Comparison of ENCODE assay signal across 8 cellular contexts in the genomic region with DNA sequence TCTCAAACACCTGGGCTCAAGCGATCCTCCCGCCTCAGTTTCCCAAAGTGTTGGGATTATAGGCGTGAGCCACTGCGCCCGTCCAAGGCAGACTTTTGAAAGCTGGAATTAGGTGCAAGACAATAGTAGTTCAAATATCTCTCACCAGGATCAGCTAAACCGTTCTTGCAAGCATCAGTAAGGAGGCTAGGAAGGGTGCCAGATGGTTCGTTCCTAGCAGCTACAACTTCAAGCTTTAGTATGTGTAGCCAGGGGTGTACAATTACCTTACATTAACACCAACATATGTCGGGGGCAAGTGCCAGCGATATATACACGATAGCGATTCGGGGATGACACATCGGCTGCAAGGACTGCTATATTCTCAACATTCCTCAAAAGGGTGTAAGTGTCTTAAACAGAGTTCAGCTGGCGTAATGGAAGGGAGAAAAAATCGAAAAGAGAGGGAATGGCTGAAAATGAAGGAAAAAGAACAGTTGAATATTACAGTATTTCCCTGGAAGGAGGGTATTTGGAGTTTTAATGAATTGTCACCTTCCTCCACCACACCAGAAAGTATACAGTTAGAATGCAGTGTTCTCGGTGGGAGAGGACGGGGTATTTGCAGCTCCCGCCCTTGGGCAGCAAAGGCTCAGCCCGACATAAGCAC. TPM values are rescaled to one million over a fixed set of nuclear protein-coding genes. Genes with fewer than 3 reads are reported as not detected.
DNase-seq lines count a peak whose midpoint lies in the region; ATAC-seq and TF ChIP-seq lines count a peak whose summit lies in the region.

No MANE protein-coding gene starts in this region.

- peaks cover 22% of the 10 kb centered on the region for H3K4me1 ChIP-seq in CD8-positive, alpha-beta memory T cell (ENCODE audit: insufficient read depth, low read length)
- H3K4me1 ChIP-seq in SK-N-SH (ENCODE audit: control insufficient read depth in 1 of 2, insufficient read depth in 2 of 2, low read depth in 1 of 2, low read length in 1 of 2) (peaks cover 0 to 12% of the 10 kb centered on the region in 2 experiments; a peak in 2 of 4 replicates), esophagus (ENCODE audit: control insufficient read depth in 2 of 2, insufficient read depth in 2 of 2, low read length in 1 of 2) (no peaks in the 10 kb centered on the region)

- TF ChIP-seq CTCF in SK-N-SH (IDR thresholded peaks at IDR 0.05), result no peak

- peak; percentile 14 for ATAC-seq in HG02678 (IDR thresholded peaks at IDR 0.05; ENCODE audit: unreplicated experiment)
- ATAC-seq in naive thymus-derived CD8-positive, alpha-beta T cell, result peak in 1 of 2 donors; percentile 24
- no peak for ATAC-seq in GM21381 (IDR thresholded peaks at IDR 0.05; ENCODE audit: unreplicated experiment)

- POLR2A ChIA-PET in CD8-positive, alpha-beta memory T cell (lab: Charles Lee), result interaction anchor here (1.3 to 2.4 kb wide), 2 partner anchors 60 to 62 kb away, joined by 4 to 11 read pairs; no protein-coding TSS in a partner anchor
- POLR2A ChIA-PET in SK-N-SH (lab: Yijun Ruan, JAX), result interaction anchor here (0.6 to 0.7 kb wide), 2 partner anchors 170 to 198 kb away, joined by 3 read pairs; no protein-coding TSS in a partner anchor
- POLR2A ChIA-PET in naive thymus-derived CD8-positive, alpha-beta T cell (lab: Charles Lee), result interaction anchor here (1.1 to 2.4 kb wide), 5 partner anchors 7 to 198 kb away, joined by 3 to 24 read pairs (median 4); partner anchors contain the start of gene SMARCD1

- H3K9ac ChIP-seq in SK-N-SH, result peak overlapping the region; percentile 77

- WGBS in SK-N-SH (ENCODE audit: low lambda C conversion rate), result 27% methylated on average over 17 of the region's 19 CpGs
- 23 to 25% methylated on average over 19 of the region's 19 CpGs for WGBS in esophagus, 2 donors

- peak overlapping the region; percentile 89 to 96 (median 90) for H3K4me3 Mint-ChIP-seq in CD8-positive, alpha-beta memory T cell
- H3K4me3 Mint-ChIP-seq in naive thymus-derived CD8-positive, alpha-beta T cell, result peak overlapping the region; percentile 87 to 97 (median 94)

- peak overlapping the region; percentile 93 for H3K4me3 ChIP-seq in CD8-positive, alpha-beta memory T cell (ENCODE audit: low read length)
- peak overlapping the region; percentile 79 to 93 for H3K4me3 ChIP-seq in SK-N-SH (ENCODE audit: low read depth in 2 of 2, low read length in 1 of 2)
- H3K4me3 ChIP-seq in esophagus (ENCODE audit: low read depth in 1 of 2, low read length in 2 of 2), result peak overlapping the region; percentile 75 to 84

- no peaks in the 10 kb centered on the region for H3K36me3 ChIP-seq in CD8-positive, alpha-beta memory T cell (ENCODE audit: insufficient read depth, low read length)
- H3K36me3 ChIP-seq in SK-N-SH (replicated peaks in 1 of 2; ENCODE audit: control insufficient read depth in 1 of 2, insufficient read depth in 2 of 2, low read length in 1 of 2), result no peaks in the 10 kb centered on the region
- no peaks in the 10 kb centered on the region for H3K36me3 ChIP-seq in esophagus (ENCODE audit: control insufficient read depth in 2 of 2, insufficient read depth in 2 of 2, low read length in 1 of 2)

- H3K27ac Mint-ChIP-seq in CD8-positive, alpha-beta memory T cell, result peak overlapping the region in 6 of 8 donors; percentile 39 to 88 (median 81)
- H3K27ac Mint-ChIP-seq in naive thymus-derived CD8-positive, alpha-beta T cell, result peak overlapping the region; percentile 63 to 97 (median 94)

- peaks cover 0 to 2% (median 0%) of the 10 kb centered on the region in 3 donors for H3K36me3 Mint-ChIP-seq in CD8-positive, alpha-beta memory T cell
- H3K36me3 Mint-ChIP-seq in naive thymus-derived CD8-positive, alpha-beta T cell, result no peaks in the 10 kb centered on the region

- TF ChIP-seq EP300 in SK-N-SH (IDR thresholded peaks at IDR 0.05; ENCODE audit: borderline replicate concordance in 1 of 2, low read depth in 1 of 2, low read length in 1 of 2), result no peak

- no peaks in the 10 kb centered on the region for H3F3A ChIP-seq in SK-N-SH (replicated peaks; ENCODE audit: insufficient read depth)

- H3K4me2 ChIP-seq in SK-N-SH, result peak overlapping the region; percentile 85

- H3K79me2 ChIP-seq in SK-N-SH (ENCODE audit: insufficient read depth), result peaks cover 13% of the 10 kb centered on the region; the same call in 1 of the 2 replicates

- no peaks in the 10 kb centered on the region for H3K27me3 ChIP-seq in CD8-positive, alpha-beta memory T cell (ENCODE audit: insufficient read depth, low read length, poor library complexity, severe bottlenecking)
- H3K27me3 ChIP-seq in SK-N-SH (ENCODE audit: insufficient read depth) (no peaks in the 10 kb centered on the region), esophagus (ENCODE audit: control insufficient read depth in 1 of 2, insufficient read depth in 2 of 2, low read length in 2 of 2) (no peaks in the 10 kb centered on the region)

- TF ChIP-seq RAD21 in SK-N-SH (IDR thresholded peaks at IDR 0.05; ENCODE audit: low read length), result no peak

- CTCF ChIA-PET in CD8-positive, alpha-beta memory T cell (lab: Charles Lee), result interaction anchor here (1.0 to 1.7 kb wide), 4 partner anchors 61 to 171 kb away, joined by 3 to 10 read pairs (median 3); partner anchors contain the start of gene COX14
- CTCF ChIA-PET in SK-N-SH (lab: Yijun Ruan, JAX), result interaction anchor here (0.7 to 1.4 kb wide), 2 partner anchors 60 to 107 kb away, joined by 4 read pairs; no protein-coding TSS in a partner anchor

- H3K27me3 Mint-ChIP-seq in CD8-positive, alpha-beta memory T cell, result no peaks in the 10 kb centered on the region
- no peaks in the 10 kb centered on the region for H3K27me3 Mint-ChIP-seq in naive thymus-derived CD8-positive, alpha-beta T cell

- peak overlapping the region; percentile 99 for H2AFZ ChIP-seq in SK-N-SH (ENCODE audit: low read depth)

- H3K9me3 ChIP-seq in CD8-positive, alpha-beta memory T cell (ENCODE audit: low read length), result no peaks in the 10 kb centered on the region
- H3K9me3 ChIP-seq in SK-N-SH (no peaks in the 10 kb centered on the region), esophagus (ENCODE audit: control insufficient read depth in 2 of 2, insufficient read depth in 1 of 2, low read depth in 1 of 2, low read length in 1 of 2) (no peaks in the 10 kb centered on the region)

- H3K4me1 Mint-ChIP-seq in CD8-positive, alpha-beta memory T cell, result peaks cover 17 to 24% (median 23%) of the 10 kb centered on the region in 3 donors
- peaks cover 11 to 37% (median 24%) of the 10 kb centered on the region in 4 donors for H3K4me1 Mint-ChIP-seq in naive thymus-derived CD8-positive, alpha-beta T cell

- no peaks in the 10 kb centered on the region for H3K9me2 ChIP-seq in SK-N-SH

- DNase-seq in CD8-positive, alpha-beta memory T cell, result no peak
- DNase-seq in SK-N-SH, result no peak
- DNase-seq in naive thymus-derived CD8-positive, alpha-beta T cell, result no peak
- DNase-seq in stimulated activated CD4-positive, alpha-beta T cell treated with anti-CD3 and anti-CD28 coated beads, Interleukin-4, amount 100 ng/mL, for 4 hours, result no peak
- no peak for DNase-seq in activated CD8-positive, alpha-beta memory T cell treated with anti-CD3 and anti-CD28 coated beads for 24 hours

- H3K9me3 Mint-ChIP-seq in CD8-positive, alpha-beta memory T cell, result no peaks in the 10 kb centered on the region
- no peaks in the 10 kb centered on the region for H3K9me3 Mint-ChIP-seq in naive thymus-derived CD8-positive, alpha-beta T cell

- H3K27ac ChIP-seq in CD8-positive, alpha-beta memory T cell (ENCODE audit: low read depth, low read length), result peak overlapping the region; percentile 52
- no peak overlapping the region; a peak in 1 of 4 replicates for H3K27ac ChIP-seq in SK-N-SH (ENCODE audit: low read depth in 2 of 2, low read length in 1 of 2)
- peak overlapping the region; percentile 85 to 90 for H3K27ac ChIP-seq in esophagus (ENCODE audit: low read depth in 2 of 2, low read length in 1 of 2)

- no peaks in the 10 kb centered on the region for H4K20me1 ChIP-seq in SK-N-SH (ENCODE audit: insufficient read depth)

TF ChIP-seq in SK-N-SH, 30 proteins besides CTCF, POLR2A, EP300 and RAD21:
- TF ChIP-seq NRF1 (IDR thresholded peaks at IDR 0.05; ENCODE audit: low read depth, low read length) (no peak), SMC3 (IDR thresholded peaks at IDR 0.05; ENCODE audit: low read depth, low read length) (no peak), POLR2AphosphoS5 (IDR thresholded peaks at IDR 0.05; ENCODE audit: low read depth, low read length) (no peak), TCF12 (IDR thresholded peaks at IDR 0.05) (no peak)

RNA-seq across cellular contexts. Expression of gene LIMA1, which starts 0.6 kb away (rescaled TPM):
- 100 to 1,000 TPM in 1 of 2 experiments, 10 to 100 TPM in 1; 95.4 to 103 TPM for total RNA-seq in CD8-positive, alpha-beta memory T cell
- 13.1 TPM for polyA plus RNA-seq in CD8-positive, alpha-beta memory T cell
- 96.6 and 148 TPM in 2 replicates for polyA plus RNA-seq in SK-N-SH (2012; rRNA removed)
- polyA plus RNA-seq in SK-N-SH (2012; cell fraction: cytosol; rRNA removed), result 115 and 130 TPM in 2 replicates
- polyA plus RNA-seq in SK-N-SH (2012; cell fraction: nucleus; rRNA removed), result 210 and 318 TPM in 2 replicates
- polyA plus RNA-seq in esophagus, result 10 to 100 TPM; 21.7 to 26.9 TPM
- 10 to 100 TPM; 11.8 to 12.5 TPM for total RNA-seq in naive thymus-derived CD8-positive, alpha-beta T cell
- 10 to 100 TPM in 1 of 3 donors, 1 to 10 TPM in 2; 9.0 to 11.0 (median 9.6) TPM for polyA plus RNA-seq in naive thymus-derived CD8-positive, alpha-beta T cell

Comparison
In these comparisons a context has a peak if more than half of its experiments do, and no peak if none do; other contexts are left out.
1. H3K27ac ChIP-seq: peak in CD8-positive, alpha-beta memory T cell (single experiment) and esophagus (2 of 2); none in SK-N-SH (0 of 2).
2. Peak in every context shown above with its lines, with median percentiles within 50 percentile points of each other: H3K4me3 ChIP-seq.